8 cellular contexts compared by ENCODE assay signal in the genomic region with DNA sequence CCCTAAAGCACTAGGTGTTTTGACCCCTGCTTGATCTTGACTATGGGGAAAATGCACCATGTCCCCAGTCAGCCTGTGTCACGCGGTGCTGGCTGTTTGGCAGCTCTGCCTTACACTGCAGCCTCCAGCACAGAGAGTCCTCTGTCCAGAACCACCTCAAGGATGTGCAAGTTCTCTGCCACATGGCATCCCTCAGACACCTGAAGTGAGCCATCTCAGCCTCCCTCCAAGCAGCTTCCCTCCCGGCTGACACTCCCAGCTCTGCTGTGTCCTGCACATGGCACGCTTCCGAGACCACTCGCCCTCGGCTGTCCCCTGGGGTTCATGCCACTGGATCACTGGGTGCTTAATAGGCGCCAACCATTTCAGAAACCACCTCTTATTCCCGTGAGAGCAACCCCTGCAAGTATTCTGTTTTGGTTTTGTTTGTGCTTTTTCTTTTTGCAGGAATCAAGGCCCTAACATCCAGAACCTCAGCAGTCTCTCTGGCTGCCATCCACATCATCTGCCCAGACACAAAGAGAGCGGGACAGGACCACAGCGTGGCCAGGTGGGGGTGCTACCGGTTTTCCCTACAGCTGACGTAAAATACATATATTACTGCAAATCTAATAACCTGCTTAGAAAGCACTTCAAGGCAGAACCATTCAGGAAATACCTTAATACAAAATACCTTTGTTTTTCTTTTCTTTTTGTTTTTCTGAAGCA. TPM values are rescaled to one million over a fixed set of nuclear protein-coding genes. Genes with fewer than 3 reads are reported as not detected.
DNase-seq lines count a peak whose midpoint lies in the region; ATAC-seq and TF ChIP-seq lines count a peak whose summit lies in the region.

No MANE protein-coding gene starts in this region.

- H3K4me1 ChIP-seq in colonic mucosa (peaks cover 12% of the 10 kb centered on the region), muscle layer of colon (ENCODE audit: insufficient read depth, low read length) (peaks cover 92% of the 10 kb centered on the region)

- H3K27me3 ChIP-seq in colonic mucosa (no peaks in the 10 kb centered on the region), muscle layer of colon (ENCODE audit: control insufficient read depth in 1 of 2, insufficient read depth in 2 of 2, low read length in 2 of 2) (no peaks in the 10 kb centered on the region)

- H3K36me3 ChIP-seq in colonic mucosa (no peaks in the 10 kb centered on the region), muscle layer of colon (ENCODE audit: insufficient read depth, low read length) (no peaks in the 10 kb centered on the region)

- H3K27ac ChIP-seq in colonic mucosa, result peak overlapping the region; percentile 66
- peak overlapping the region; percentile 93 for H3K27ac ChIP-seq in muscle layer of colon (ENCODE audit: low read depth, low read length)

- no peak for DNase-seq in GM10266 (ENCODE audit: extremely low spot score)
- peak; percentile 33 for DNase-seq in T follicular helper cell (ENCODE audit: low read depth)
- DNase-seq in colonic mucosa, result no peak
- no peak for DNase-seq in NOMO-1 treated with dmso at 0.1 percent for 144 hours (lab: John Stamatoyannopoulos, UW; ENCODE audit: unreplicated experiment)
- DNase-seq in stimulated activated CD8-positive, alpha-beta memory T cell treated with anti-CD3 and anti-CD28 coated beads, Interleukin-4, amount 100 ng/mL, for 48 hours, result no peak

- no peaks in the 10 kb centered on the region for H3K9me3 ChIP-seq in colonic mucosa
- H3K9me3 ChIP-seq in muscle layer of colon (ENCODE audit: low read length), result no peaks in the 10 kb centered on the region

- no peak for ATAC-seq in GM19035 (IDR thresholded peaks at IDR 0.05; ENCODE audit: unreplicated experiment)
- no peak for ATAC-seq in HG03521 (IDR thresholded peaks at IDR 0.05; ENCODE audit: unreplicated experiment)

- TF ChIP-seq CTCF in GM10266 (IDR thresholded peaks at IDR 0.05; ENCODE audit: control insufficient read depth, insufficient read depth, low read depth, missing control alignments), result peak; percentile 49
- TF ChIP-seq CTCF in colonic mucosa (IDR thresholded peaks at IDR 0.05), result peak; percentile 18

- H3K9ac ChIP-seq in colonic mucosa (ENCODE audit: low read depth in 2 of 2, low read length in 2 of 2) (peak overlapping the region in 1 of 2 donors; percentile 43), muscle layer of colon (ENCODE audit: low read length) (no peak overlapping the region)

- intact Hi-C loops in colonic mucosa (cut with DNase I), result no loop called here

- H3K4me3 ChIP-seq in colonic mucosa, result no peak overlapping the region
- H3K4me3 ChIP-seq in muscle layer of colon (ENCODE audit: low read depth in 1 of 2, low read length in 2 of 2), result no peak overlapping the region

RNA-seq across cellular contexts. Expression of a gene that starts 45.7 kb away (rescaled TPM):
- total RNA-seq in colonic mucosa, result 100 to 1,000 TPM; 397 to 407 TPM
